Comparison of ENCODE assay signal across 9 cellular contexts in the genomic region with DNA sequence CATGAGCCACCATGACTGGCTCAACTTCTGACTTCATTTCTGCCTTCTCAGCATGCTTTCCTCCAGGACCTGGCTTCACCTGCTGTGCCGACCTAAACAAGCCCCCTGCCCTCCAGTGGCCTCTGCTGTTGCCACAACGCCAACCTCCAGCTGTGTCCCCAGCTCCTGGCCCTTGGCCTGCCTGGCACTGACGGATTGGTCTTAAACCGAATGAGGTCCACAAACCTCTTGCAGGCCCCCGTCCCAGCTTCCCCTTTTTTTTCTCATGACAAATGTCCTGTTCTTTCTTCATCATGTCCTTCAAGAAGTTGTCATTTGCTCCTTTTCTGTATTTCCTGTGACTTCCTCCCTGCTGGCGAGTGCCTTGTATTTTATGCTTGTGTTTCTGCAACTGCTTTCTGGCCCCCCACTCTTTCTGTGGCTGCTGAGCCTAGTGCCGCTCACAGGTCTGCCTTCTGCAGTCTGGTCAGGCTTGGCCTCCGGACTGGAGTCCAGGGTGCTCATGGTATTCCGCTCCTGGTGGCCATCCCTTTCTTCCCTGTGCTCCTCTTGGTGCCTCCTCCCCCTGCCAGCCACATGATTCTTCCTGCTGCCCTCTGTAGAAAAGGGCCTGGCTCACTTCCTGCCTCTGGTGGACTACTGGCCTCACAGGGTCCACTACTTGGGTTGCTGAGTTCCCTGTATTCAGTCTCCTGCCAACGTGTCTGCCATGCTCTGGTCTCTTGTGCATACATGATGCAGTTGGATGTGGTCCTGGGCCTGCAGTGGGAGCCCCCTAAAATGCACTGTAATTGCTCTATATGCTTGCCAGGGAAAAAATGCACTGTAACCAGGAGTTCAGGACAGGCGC. TPM values are rescaled to one million over a fixed set of nuclear protein-coding genes. Genes with fewer than 3 reads are reported as not detected.
A peak's percentile ranks its signal among the peaks of the same experiment; 100 is the strongest.
DNase-seq lines count a peak whose midpoint lies in the region; ATAC-seq, FAIRE-seq and TF ChIP-seq lines count a peak whose summit lies in the region.
"Had no signal": no experiment of that assay in that cellular context is flagged by ENCODE, and none has a peak within 500 bp of the region (broad histone marks: within the 10 kb centered on the region; RNA-seq: fewer than 3 reads in every experiment).

No MANE protein-coding gene starts in this region.

- peaks cover 9% of the 10 kb centered on the region for H3K36me3 Mint-ChIP-seq in T-helper 1 cell treated with Interleukin-12 subunit alpha and Interleukin-12 subunit beta and Interleukin-4 antibody, amounts not matched to agents 30 μg/mL and 1 μg/mL, for 36 hours (ENCODE audit: low read depth)
- H3K36me3 Mint-ChIP-seq in activated naive CD4-positive, alpha-beta T cell treated with anti-CD3 and anti-CD28 coated beads, Interleukin-2, amount 50 U/mL, for 72 hours: peaks cover 4 to 17% of the 10 kb centered on the region in 2 donors

- FAIRE-seq in keratinocyte (lab: Jason Lieb, UNC): no peak
- no peak for FAIRE-seq in urothelium cell line (lab: Jason Lieb, UNC)

- H3K9ac ChIP-seq in keratinocyte (ENCODE audit: control insufficient read depth, extremely low read depth, insufficient read depth, low read length): no peak overlapping the region

- DNase-seq in T-helper 1 cell (no peak), keratinocyte (ENCODE audit: low read depth, low spot score) (no peak), urothelium cell line (ENCODE audit: low spot score) (no peak), NCI-H187 treated with DMSO at 0.1 percent for 48 hours (lab: John Stamatoyannopoulos, UW) (no peak)
- DNase-seq in activated naive CD4-positive, alpha-beta T cell treated with anti-CD3 and anti-CD28 coated beads, Interleukin-2, amount 50 U/mL, for 72 hours (ENCODE audit: low spot score in 2 of 2): no peak

- peaks cover 14% of the 10 kb centered on the region for H3K9me1 ChIP-seq in keratinocyte (ENCODE audit: control insufficient read depth, extremely low read depth, insufficient read depth, low read length)

- dilution Hi-C loops in keratinocyte (cut with MboI; ENCODE audit: extremely low pct_ligation_motif_present, low sequenced_read_pairs): no loop called here

- no peaks in the 10 kb centered on the region for H3K9me3 Mint-ChIP-seq in T-helper 1 cell treated with Interleukin-12 subunit alpha and Interleukin-12 subunit beta and Interleukin-4 antibody, amounts not matched to agents 30 μg/mL and 1 μg/mL, for 36 hours
- no peaks in the 10 kb centered on the region for H3K9me3 Mint-ChIP-seq in activated naive CD4-positive, alpha-beta T cell treated with anti-CD3 and anti-CD28 coated beads, Interleukin-2, amount 50 U/mL, for 72 hours

- peak overlapping the region; percentile 68 for H3K27ac Mint-ChIP-seq in T-helper 1 cell treated with Interleukin-12 subunit alpha and Interleukin-12 subunit beta and Interleukin-4 antibody, amounts not matched to agents 30 μg/mL and 1 μg/mL, for 36 hours
- peak overlapping the region; percentile 91 to 99 for H3K27ac Mint-ChIP-seq in activated naive CD4-positive, alpha-beta T cell treated with anti-CD3 and anti-CD28 coated beads, Interleukin-2, amount 50 U/mL, for 72 hours

- H3K4me3 Mint-ChIP-seq in T-helper 1 cell treated with Interleukin-12 subunit alpha and Interleukin-12 subunit beta and Interleukin-4 antibody, amounts not matched to agents 30 μg/mL and 1 μg/mL, for 36 hours: peak overlapping the region; percentile 87

- H3K27me3 Mint-ChIP-seq in T-helper 1 cell treated with Interleukin-12 subunit alpha and Interleukin-12 subunit beta and Interleukin-4 antibody, amounts not matched to agents 30 μg/mL and 1 μg/mL, for 36 hours (ENCODE audit: low read depth): peaks cover 4% of the 10 kb centered on the region

- peaks cover 55% of the 10 kb centered on the region for H3K4me1 Mint-ChIP-seq in T-helper 1 cell treated with Interleukin-12 subunit alpha and Interleukin-12 subunit beta and Interleukin-4 antibody, amounts not matched to agents 30 μg/mL and 1 μg/mL, for 36 hours (ENCODE audit: low read depth)

- peak overlapping the region in 2 of 3 experiments; percentile 36 to 51 for H3K4me3 ChIP-seq in keratinocyte (ENCODE audit: control insufficient read depth in 2 of 3, extremely low read depth in 1 of 3, insufficient read depth in 2 of 3, low read depth in 1 of 3, low read length in 3 of 3)

- H3K27ac ChIP-seq in keratinocyte (ENCODE audit: control insufficient read depth, insufficient read depth, low read length) (peak overlapping the region; percentile 4), temporal lobe (ENCODE audit: low read depth, low read length) (peak overlapping the region; percentile 19)

- peaks cover 64% of the 10 kb centered on the region for H3K79me2 ChIP-seq in keratinocyte (ENCODE audit: control insufficient read depth, insufficient read depth, low read length)

- H3K36me3 ChIP-seq in keratinocyte (ENCODE audit: control insufficient read depth in 2 of 2, extremely low read depth in 1 of 2, insufficient read depth in 2 of 2, low read length in 2 of 2): peaks cover 5 to 10% of the 10 kb centered on the region in 2 experiments

- no peak for ATAC-seq in activated naive CD4-positive, alpha-beta T cell treated with anti-CD3 and anti-CD28 coated beads, Interleukin-2, amount 50 U/mL, for 72 hours
- no peak for ATAC-seq in GM18868 (IDR thresholded peaks at IDR 0.05; ENCODE audit: unreplicated experiment)

- no peaks in the 10 kb centered on the region for H3K9me3 ChIP-seq in keratinocyte (ENCODE audit: control insufficient read depth, low read depth, low read length)

- peaks cover 41% of the 10 kb centered on the region for H3K4me1 ChIP-seq in keratinocyte (ENCODE audit: control insufficient read depth, extremely low read depth, insufficient read depth, low read length)

- H3K27me3 ChIP-seq in keratinocyte (ENCODE audit: control insufficient read depth, extremely low read depth, insufficient read depth, low read length): no peaks in the 10 kb centered on the region

- peaks cover 38% of the 10 kb centered on the region for H4K20me1 ChIP-seq in keratinocyte (ENCODE audit: control insufficient read depth, extremely low read depth, insufficient read depth, low read length)

- H2AFZ ChIP-seq in keratinocyte (ENCODE audit: control insufficient read depth, low read length): no peak overlapping the region

- no peak for TF ChIP-seq CTCF in keratinocyte (optimal IDR thresholded peaks at IDR 0.05 in 1 of 3, IDR thresholded peaks at IDR 0.05 in 1 of 3, conservative IDR thresholded peaks at IDR 0.05 in 1 of 3; ENCODE audit: extremely low read depth in 1 of 3, insufficient read depth in 2 of 3, low read length in 3 of 3)

- H3K4me2 ChIP-seq in keratinocyte (ENCODE audit: control insufficient read depth, extremely low read depth, insufficient read depth, low read depth, low read length): peak overlapping the region; percentile 82

RNA-seq across cellular contexts. Expression of a gene that starts 2.9 kb away (rescaled TPM):
- total RNA-seq in activated naive CD4-positive, alpha-beta T cell treated with anti-CD3 and anti-CD28 coated beads, Interleukin-2, amount 50 U/mL, for 72 hours: 100 to 1,000 TPM in 1 of 2 donors, 10 to 100 TPM in 1; 94.4 to 127 TPM
- 10.6 to 109 TPM (median 11.4 TPM) in 3 replicates for polyA plus RNA-seq in keratinocyte
- 169 TPM for polyA plus RNA-seq in keratinocyte (2011; ENCODE audit: low read depth)
- 40.0 and 100 TPM in 2 replicates for polyA plus RNA-seq in keratinocyte (2011; cell fraction: cytosol; rRNA removed)
- polyA plus RNA-seq in keratinocyte (2011; cell fraction: nucleus; rRNA removed): 79.4 and 81.9 TPM in 2 replicates
- 218 and 435 TPM in 2 replicates for polyA plus RNA-seq in keratinocyte (2012; ENCODE audit: low replicate concordance)
- polyA minus RNA-seq in keratinocyte: 17.6 to 114 TPM (median 20.6 TPM) in 3 replicates
- 241 TPM for polyA minus RNA-seq in keratinocyte (2011; cell fraction: cytosol; rRNA and poly(A)+ RNA removed)
- polyA minus RNA-seq in keratinocyte (2011; cell fraction: nucleus; rRNA and poly(A)+ RNA removed): 36.1 and 43.0 TPM in 2 replicates
- total RNA-seq in temporal lobe: 14.8 TPM

RNA-seq across cellular contexts. Expression of a gene that starts 3.6 kb away (rescaled TPM):
- total RNA-seq in activated naive CD4-positive, alpha-beta T cell treated with anti-CD3 and anti-CD28 coated beads, Interleukin-2, amount 50 U/mL, for 72 hours: 10 to 100 TPM; 37.0 to 37.2 TPM
- polyA plus RNA-seq in keratinocyte: 8.9 to 26.3 TPM (median 12.0 TPM) in 3 replicates
- polyA plus RNA-seq in keratinocyte (2011; ENCODE audit: low read depth): 5.7 TPM
- polyA plus RNA-seq in keratinocyte (2011; cell fraction: cytosol; rRNA removed): 4.4 and 8.3 TPM in 2 replicates
- polyA plus RNA-seq in keratinocyte (2011; cell fraction: nucleus; rRNA removed): 56.9 and 74.4 TPM in 2 replicates
- polyA plus RNA-seq in keratinocyte (2012; ENCODE audit: low replicate concordance): 9.4 and 10.2 TPM in 2 replicates
- polyA minus RNA-seq in keratinocyte: 11.3 to 14.6 TPM (median 12.1 TPM) in 3 replicates
- polyA minus RNA-seq in keratinocyte (2011; cell fraction: cytosol; rRNA and poly(A)+ RNA removed): 26.7 TPM
- 23.6 and 25.0 TPM in 2 replicates for polyA minus RNA-seq in keratinocyte (2011; cell fraction: nucleus; rRNA and poly(A)+ RNA removed)
- 9.6 TPM for total RNA-seq in temporal lobe

RNA-seq across cellular contexts. Expression of a gene that starts 14.6 kb away (rescaled TPM):
- total RNA-seq in activated naive CD4-positive, alpha-beta T cell treated with anti-CD3 and anti-CD28 coated beads, Interleukin-2, amount 50 U/mL, for 72 hours: under 1 TPM in 1 of 2 donors, not detected in 1; 0.50 TPM
- not detected in 3 replicates for polyA plus RNA-seq in keratinocyte
- not detected for polyA plus RNA-seq in keratinocyte (2011; ENCODE audit: low read depth)
- not detected in 2 replicates for polyA plus RNA-seq in keratinocyte (2011; cell fraction: cytosol; rRNA removed)
- not detected in 2 replicates for polyA plus RNA-seq in keratinocyte (2011; cell fraction: nucleus; rRNA removed)
- 1.5 and 2.8 TPM in 2 replicates for polyA plus RNA-seq in keratinocyte (2012; ENCODE audit: low replicate concordance)
- polyA minus RNA-seq in keratinocyte: 0.33 TPM in 1 of 3 replicates, not detected in the others
- polyA minus RNA-seq in keratinocyte (2011; cell fraction: cytosol; rRNA and poly(A)+ RNA removed): not detected
- not detected in 2 replicates for polyA minus RNA-seq in keratinocyte (2011; cell fraction: nucleus; rRNA and poly(A)+ RNA removed)
- total RNA-seq in temporal lobe: not detected
- total RNA-seq: LHCN-M2 had no signal

RNA-seq across cellular contexts. Expression of a gene that starts 21.2 kb away (rescaled TPM):
- total RNA-seq in activated naive CD4-positive, alpha-beta T cell treated with anti-CD3 and anti-CD28 coated beads, Interleukin-2, amount 50 U/mL, for 72 hours: 10 to 100 TPM; 36.5 to 57.6 TPM
- 23.4 to 27.2 TPM (median 23.6 TPM) in 3 replicates for polyA plus RNA-seq in keratinocyte
- 10.4 TPM for polyA plus RNA-seq in keratinocyte (2011; ENCODE audit: low read depth)
- 16.0 and 32.3 TPM in 2 replicates for polyA plus RNA-seq in keratinocyte (2011; cell fraction: cytosol; rRNA removed)
- 42.7 and 47.8 TPM in 2 replicates for polyA plus RNA-seq in keratinocyte (2011; cell fraction: nucleus; rRNA removed)
- 13.2 and 14.3 TPM in 2 replicates for polyA plus RNA-seq in keratinocyte (2012; ENCODE audit: low replicate concordance)
- polyA minus RNA-seq in keratinocyte: 21.9 to 44.1 TPM (median 37.6 TPM) in 3 replicates
- 18.0 TPM for polyA minus RNA-seq in keratinocyte (2011; cell fraction: cytosol; rRNA and poly(A)+ RNA removed)
- polyA minus RNA-seq in keratinocyte (2011; cell fraction: nucleus; rRNA and poly(A)+ RNA removed): 25.7 and 39.8 TPM in 2 replicates
- total RNA-seq in temporal lobe: 29.3 TPM

RNA-seq across cellular contexts. Expression of a gene that starts 41.7 kb away (rescaled TPM):
- 10 to 100 TPM in 1 of 2 donors, 1 to 10 TPM in 1; 7.8 to 10.6 TPM for total RNA-seq in activated naive CD4-positive, alpha-beta T cell treated with anti-CD3 and anti-CD28 coated beads, Interleukin-2, amount 50 U/mL, for 72 hours
- polyA plus RNA-seq in keratinocyte: 2.4 to 3.6 TPM (median 3.0 TPM) in 3 replicates
- polyA plus RNA-seq in keratinocyte (2011; ENCODE audit: low read depth): 0.49 TPM
- 2.9 and 3.1 TPM in 2 replicates for polyA plus RNA-seq in keratinocyte (2011; cell fraction: cytosol; rRNA removed)
- 8.8 and 10.1 TPM in 2 replicates for polyA plus RNA-seq in keratinocyte (2011; cell fraction: nucleus; rRNA removed)
- 1.6 and 4.4 TPM in 2 replicates for polyA plus RNA-seq in keratinocyte (2012; ENCODE audit: low replicate concordance)
- polyA minus RNA-seq in keratinocyte: 6.2 to 9.5 TPM (median 7.9 TPM) in 3 replicates
- polyA minus RNA-seq in keratinocyte (2011; cell fraction: cytosol; rRNA and poly(A)+ RNA removed): 9.8 TPM
- 10.2 and 11.2 TPM in 2 replicates for polyA minus RNA-seq in keratinocyte (2011; cell fraction: nucleus; rRNA and poly(A)+ RNA removed)
- total RNA-seq in temporal lobe: 22.1 TPM
